Comparison of ENCODE assay signal across 12 cellular contexts in genomic region chr11:69411257-69411924, GRCh38.
"Had no signal": no experiment of that assay in that cellular context is flagged by ENCODE, and none has a peak within 500 bp of the region (broad histone marks: within the 10 kb centered on the region; RNA-seq: fewer than 3 reads in every experiment).

No MANE protein-coding gene starts in this region.

- H3K27ac Mint-ChIP-seq: activated naive CD4-positive, alpha-beta T cell treated with anti-CD3 and anti-CD28 coated beads, Interleukin-2, amount 50 U/mL, for 72 hours had no signal

- H3K9me3 Mint-ChIP-seq: activated naive CD4-positive, alpha-beta T cell treated with anti-CD3 and anti-CD28 coated beads, Interleukin-2, amount 50 U/mL, for 72 hours; neural crest cell had no signal

- H3K4me3 Mint-ChIP-seq: neural crest cell had no signal

- H3K9me3 ChIP-seq: stomach, testis, upper lobe of right lung had no signal

- DNase-seq: activated CD4-positive, alpha-beta T cell treated with anti-CD3 and anti-CD28 coated beads, Interleukin-2, amount 50 U/mL, for 4 hours; activated gamma-delta T cell; caudate nucleus; stimulated activated CD4-positive, alpha-beta T cell treated with anti-CD3 and anti-CD28 coated beads, Interleukin-1b, Interleukin-23, amount 100 ng/mL, for 48 hours; stomach; T-helper 9 cell; testis; upper lobe of right lung had no signal

- H3K27ac ChIP-seq: stomach, testis, upper lobe of right lung had no signal

- FAIRE-seq: colon, islet of Langerhans had no signal

- H3K27me3 ChIP-seq: testis, upper lobe of right lung had no signal

- H3K36me3 ChIP-seq: stomach, upper lobe of right lung had no signal

- H3K4me1 ChIP-seq: stomach, testis had no signal

- H3K4me1 Mint-ChIP-seq: neural crest cell had no signal

- H3K36me3 Mint-ChIP-seq: activated naive CD4-positive, alpha-beta T cell treated with anti-CD3 and anti-CD28 coated beads, Interleukin-2, amount 50 U/mL, for 72 hours had no signal

- H3K4me3 ChIP-seq: stomach, testis, upper lobe of right lung had no signal
